In genomic region chr1:148825029-148825428, GRCh38 we compare ENCODE assay signal across 7 cellular contexts. TPM values are rescaled to one million over a fixed set of nuclear protein-coding genes. Genes with fewer than 3 reads are reported as not detected.
DNase-seq lines count a peak whose midpoint lies in the region; ATAC-seq and TF ChIP-seq lines count a peak whose summit lies in the region.
"Not testable (repeated sequence)": the region's sequence is repeated elsewhere in the genome, so short reads cannot be mapped to it uniquely, and the experiment has no call there.

No MANE protein-coding gene starts in this region.

- POLR2A ChIA-PET in Panc1 (lab: Charles Lee); activated CD8-positive, alpha-beta T cell treated with anti-CD3 and anti-CD28 coated beads for 36 hours (lab: Charles Lee): not testable (repeated sequence)

- not testable (repeated sequence) for H3K9me3 Mint-ChIP-seq in activated CD8-positive, alpha-beta T cell treated with anti-CD3 and anti-CD28 coated beads for 36 hours; central memory CD8-positive, alpha-beta T cell; memory B cell; stimulated activated effector memory CD8-positive, alpha-beta T cell treated with anti-CD3 and anti-CD28 coated beads, Interleukin-12 subunit alpha, Interleukin-12 subunit beta, amount 100 ng/mL, for 72 hours

- H3K27ac Mint-ChIP-seq in activated CD8-positive, alpha-beta T cell treated with anti-CD3 and anti-CD28 coated beads for 36 hours; central memory CD8-positive, alpha-beta T cell (ENCODE audit: low read depth); memory B cell; stimulated activated effector memory CD8-positive, alpha-beta T cell treated with anti-CD3 and anti-CD28 coated beads, Interleukin-12 subunit alpha, Interleukin-12 subunit beta, amount 100 ng/mL, for 72 hours: not testable (repeated sequence)

- H3K4me3 Mint-ChIP-seq in activated CD8-positive, alpha-beta T cell treated with anti-CD3 and anti-CD28 coated beads for 36 hours; central memory CD8-positive, alpha-beta T cell; memory B cell; stimulated activated effector memory CD8-positive, alpha-beta T cell treated with anti-CD3 and anti-CD28 coated beads, Interleukin-12 subunit alpha, Interleukin-12 subunit beta, amount 100 ng/mL, for 72 hours: not testable (repeated sequence)

- BruUV-seq in Panc1 (replicated peaks; lab: Mats Ljungman, UMichigan), result not testable (repeated sequence)

- H3K36me3 ChIP-seq in Panc1 (ENCODE audit: control insufficient read depth, insufficient read depth, low read length), result not testable (repeated sequence)

- H3K27me3 ChIP-seq in Panc1 (ENCODE audit: control insufficient read depth, insufficient read depth, low read length), result not testable (repeated sequence)

- H3K4me3 ChIP-seq in Panc1 (ENCODE audit: low read depth in 2 of 2, low read length in 2 of 2), result not testable (repeated sequence)

- not testable (repeated sequence) for DNase-seq in Panc1 (ENCODE audit: low read depth, low spot score); activated CD8-positive, alpha-beta T cell treated with anti-CD3 and anti-CD28 coated beads for 36 hours; central memory CD8-positive, alpha-beta T cell (ENCODE audit: low spot score in 2 of 2); left cardiac atrium; memory B cell (ENCODE audit: low spot score in 2 of 2); stimulated activated effector memory CD8-positive, alpha-beta T cell treated with anti-CD3 and anti-CD28 coated beads, Interleukin-12 subunit alpha, Interleukin-12 subunit beta, amount 100 ng/mL, for 72 hours (ENCODE audit: low spot score in 2 of 2)

- H3K4me1 ChIP-seq in Panc1 (ENCODE audit: control insufficient read depth, insufficient read depth, low read length), result not testable (repeated sequence)

- H3K27ac ChIP-seq in Panc1 (ENCODE audit: low read length), result not testable (repeated sequence)

- in situ Hi-C loops in Panc1 (cut with HindIII; ENCODE audit: low pct_unique_long_range_greater_than_20kb, low sequenced_read_pairs), result not testable (repeated sequence)

- ATAC-seq in GM18868 (IDR thresholded peaks at IDR 0.05; ENCODE audit: unreplicated experiment) (peak; percentile 50), Panc1 (peak; percentile 75), left cardiac atrium (peak; percentile 84 to 91), memory B cell (ENCODE audit: low read depth) (peak; percentile 80)
- ATAC-seq in activated CD8-positive, alpha-beta T cell treated with anti-CD3 and anti-CD28 coated beads for 36 hours, result peak; percentile 74
- ATAC-seq in central memory CD8-positive, alpha-beta T cell (replicated peaks; ENCODE audit: extremely low read depth, poor library complexity, severe bottlenecking), result peak; percentile 80
- peak; percentile 79 for ATAC-seq in stimulated activated effector memory CD8-positive, alpha-beta T cell treated with anti-CD3 and anti-CD28 coated beads, Interleukin-12 subunit alpha, Interleukin-12 subunit beta, amount 100 ng/mL, for 72 hours

- not testable (repeated sequence) for H3K36me3 Mint-ChIP-seq in activated CD8-positive, alpha-beta T cell treated with anti-CD3 and anti-CD28 coated beads for 36 hours (ENCODE audit: low read depth); central memory CD8-positive, alpha-beta T cell (ENCODE audit: insufficient read depth); memory B cell; stimulated activated effector memory CD8-positive, alpha-beta T cell treated with anti-CD3 and anti-CD28 coated beads, Interleukin-12 subunit alpha, Interleukin-12 subunit beta, amount 100 ng/mL, for 72 hours

- not testable (repeated sequence) for H3K4me1 Mint-ChIP-seq in activated CD8-positive, alpha-beta T cell treated with anti-CD3 and anti-CD28 coated beads for 36 hours (ENCODE audit: low read depth); central memory CD8-positive, alpha-beta T cell; memory B cell; stimulated activated effector memory CD8-positive, alpha-beta T cell treated with anti-CD3 and anti-CD28 coated beads, Interleukin-12 subunit alpha, Interleukin-12 subunit beta, amount 100 ng/mL, for 72 hours

- CTCF ChIA-PET in Panc1 (lab: Charles Lee); activated CD8-positive, alpha-beta T cell treated with anti-CD3 and anti-CD28 coated beads for 36 hours (lab: Charles Lee): not testable (repeated sequence)

- not testable (repeated sequence) for H3K27me3 Mint-ChIP-seq in activated CD8-positive, alpha-beta T cell treated with anti-CD3 and anti-CD28 coated beads for 36 hours; central memory CD8-positive, alpha-beta T cell; memory B cell

- intact Hi-C loops in Panc1 (cut with micrococcal nuclease; ENCODE audit: unreplicated experiment); activated CD8-positive, alpha-beta T cell treated with anti-CD3 and anti-CD28 coated beads for 36 hours (cut with micrococcal nuclease); left cardiac atrium (cut with DNase I): not testable (repeated sequence)

- not testable (repeated sequence) for TF ChIP-seq CTCF in Panc1 (IDR thresholded peaks at IDR 0.05); activated CD8-positive, alpha-beta T cell treated with anti-CD3 and anti-CD28 coated beads for 36 hours (IDR thresholded peaks at IDR 0.05)

- not testable (repeated sequence) for H3K9me3 ChIP-seq in Panc1 (ENCODE audit: control insufficient read depth, insufficient read depth, low read depth, low read length)

RNA-seq across cellular contexts. Expression of gene PDE4DIP, which starts 19.2 kb away (rescaled TPM):
- 13.6 TPM for total RNA-seq in Panc1 (2021; ENCODE audit: unreplicated experiment)
- 9.6 TPM for polyA plus RNA-seq in Panc1 (2012; ENCODE audit: insufficient read length)
- total RNA-seq in activated CD8-positive, alpha-beta T cell treated with anti-CD3 and anti-CD28 coated beads for 36 hours, result 10 to 100 TPM; 19.6 to 19.8 TPM
- total RNA-seq in left cardiac atrium, result 1,000 to 10,000 TPM; 1,013 to 1,607 TPM

Comparison
In these comparisons a context has a peak if more than half of its experiments do, and no peak if none do; other contexts are left out.
1. RNA of gene PDE4DIP, which starts 19.2 kb away (total RNA-seq): 1,013 to 1,607 TPM in left cardiac atrium; 19.6 to 19.8 TPM in activated CD8-positive, alpha-beta T cell treated with anti-CD3 and anti-CD28 coated beads for 36 hours and 13.6 TPM in Panc1 (single experiment); every median in the first group is over 10 times any median in the second.
2. Peak in every context shown above with its lines, with median percentiles within 50 percentile points of each other: ATAC-seq.